In genomic region chr14:23153891-23154796, GRCh38 we compare ENCODE assay signal across 8 cellular contexts. TPM values are rescaled to one million over a fixed set of nuclear protein-coding genes. Genes with fewer than 3 reads are reported as not detected.
DNase-seq lines count a peak whose midpoint lies in the region; ATAC-seq and TF ChIP-seq lines count a peak whose summit lies in the region.

No MANE protein-coding gene starts in this region.

- H3K4me3 ChIP-seq in Caco-2 (ENCODE audit: low read depth, low read length): no peak overlapping the region
- H3K4me3 ChIP-seq in mucosa of rectum (ENCODE audit: low read length in 2 of 2): peak overlapping the region; percentile 51 to 53

- TF ChIP-seq CTCF in Caco-2 (IDR thresholded peaks at IDR 0.05; ENCODE audit: insufficient read depth in 1 of 2, low read depth in 1 of 2, low read length in 1 of 2, severe bottlenecking in 1 of 2, unreplicated experiment in 1 of 2): no peak
- no peak for TF ChIP-seq CTCF in endothelial cell (IDR thresholded peaks at IDR 0.05; ENCODE audit: unreplicated experiment)

- no peaks in the 10 kb centered on the region for H3K9me3 ChIP-seq in Caco-2
- no peaks in the 10 kb centered on the region for H3K9me3 ChIP-seq in mucosa of rectum (ENCODE audit: control insufficient read depth in 2 of 2, low read length in 2 of 2)

- no peak for ATAC-seq in stimulated activated memory B cell treated with anti-CD40 and anti-IgM and Interleukin-4, amounts not matched to agents 10 μg/mL and 1 μg/mL and 100 μg/mL, for 72 hours

- H3K4me1 Mint-ChIP-seq in Caco-2 (ENCODE audit: low read depth, unreplicated experiment) (peaks cover 18% of the 10 kb centered on the region), endothelial cell (ENCODE audit: unreplicated experiment) (peaks cover 29% of the 10 kb centered on the region)
- peaks cover 4% of the 10 kb centered on the region for H3K4me1 Mint-ChIP-seq in stimulated activated memory B cell treated with anti-CD40 and anti-IgM and Interleukin-4, amounts not matched to agents 10 μg/mL and 1 μg/mL and 100 μg/mL, for 72 hours

- H3K4me1 ChIP-seq in Caco-2 (peaks cover 19% of the 10 kb centered on the region), mucosa of rectum (ENCODE audit: control insufficient read depth in 2 of 2, insufficient read depth in 2 of 2, low read length in 2 of 2) (peaks cover 20 to 23% of the 10 kb centered on the region in 2 donors)

- H3K27ac Mint-ChIP-seq in Caco-2 (ENCODE audit: unreplicated experiment): peak overlapping the region; percentile 33
- peak overlapping the region; percentile 63 for H3K27ac Mint-ChIP-seq in endothelial cell (ENCODE audit: unreplicated experiment)
- no peak overlapping the region for H3K27ac Mint-ChIP-seq in stimulated activated memory B cell treated with anti-CD40 and anti-IgM and Interleukin-4, amounts not matched to agents 10 μg/mL and 1 μg/mL and 100 μg/mL, for 72 hours

- no peaks in the 10 kb centered on the region for H3K27me3 Mint-ChIP-seq in Caco-2 (ENCODE audit: insufficient read depth, unreplicated experiment)
- H3K27me3 Mint-ChIP-seq in endothelial cell (ENCODE audit: unreplicated experiment): peaks cover 7% of the 10 kb centered on the region
- no peaks in the 10 kb centered on the region for H3K27me3 Mint-ChIP-seq in stimulated activated memory B cell treated with anti-CD40 and anti-IgM and Interleukin-4, amounts not matched to agents 10 μg/mL and 1 μg/mL and 100 μg/mL, for 72 hours

- no peaks in the 10 kb centered on the region for H3K9me3 Mint-ChIP-seq in Caco-2 (ENCODE audit: unreplicated experiment)
- H3K9me3 Mint-ChIP-seq in endothelial cell (ENCODE audit: unreplicated experiment): no peaks in the 10 kb centered on the region
- no peaks in the 10 kb centered on the region for H3K9me3 Mint-ChIP-seq in stimulated activated memory B cell treated with anti-CD40 and anti-IgM and Interleukin-4, amounts not matched to agents 10 μg/mL and 1 μg/mL and 100 μg/mL, for 72 hours

- H3K36me3 Mint-ChIP-seq in Caco-2 (ENCODE audit: insufficient read depth, unreplicated experiment) (no peaks in the 10 kb centered on the region), endothelial cell (ENCODE audit: low read depth, unreplicated experiment) (peaks cover 2% of the 10 kb centered on the region)
- no peaks in the 10 kb centered on the region for H3K36me3 Mint-ChIP-seq in stimulated activated memory B cell treated with anti-CD40 and anti-IgM and Interleukin-4, amounts not matched to agents 10 μg/mL and 1 μg/mL and 100 μg/mL, for 72 hours

- H3K36me3 ChIP-seq in Caco-2 (ENCODE audit: control insufficient read depth, insufficient read depth, low read length): no peaks in the 10 kb centered on the region
- H3K36me3 ChIP-seq in mucosa of rectum (ENCODE audit: control insufficient read depth in 2 of 2, insufficient read depth in 2 of 2, low read length in 2 of 2): no peaks in the 10 kb centered on the region

- H3K9ac ChIP-seq in mucosa of rectum (ENCODE audit: low read depth in 1 of 2, low read length in 2 of 2): peak overlapping the region; percentile 28 to 47

- no TSS peak for BruUV-seq in Caco-2 (replicated peaks; lab: Mats Ljungman, UMichigan)

- intact Hi-C loops in Caco-2 (cut with micrococcal nuclease; ENCODE audit: unreplicated experiment): no loop called here

- CTCF ChIA-PET in Caco-2 (lab: Charles Lee): interaction anchor here (1.9 kb wide), 1 partner anchor 34 kb away, joined by 8 read pairs; no protein-coding TSS in a partner anchor

- H3K27me3 ChIP-seq in Caco-2 (replicated peaks; ENCODE audit: control insufficient read depth, insufficient read depth, low read length) (no peaks in the 10 kb centered on the region), mucosa of rectum (ENCODE audit: control insufficient read depth in 2 of 2, insufficient read depth in 2 of 2, low read length in 2 of 2) (no peaks in the 10 kb centered on the region)

- POLR2A ChIA-PET in Caco-2 (lab: Charles Lee): no interaction called here

- DNase-seq in Caco-2: no peak
- DNase-seq in NCI-H82 treated with DMSO at 0.1 percent for 48 hours (lab: John Stamatoyannopoulos, UW; ENCODE audit: unreplicated experiment): peak; percentile 77
- no peak for DNase-seq in endothelial cell (ENCODE audit: low spot score)
- DNase-seq in stimulated activated CD8-positive, alpha-beta memory T cell treated with anti-CD3 and anti-CD28 coated beads, Interleukin-4, amount 100 ng/mL, for 48 hours: no peak
- DNase-seq in NCI-H2196 (lab: John Stamatoyannopoulos, UW; ENCODE audit: unreplicated experiment): no peak
- DNase-seq in NCI-H1436 (lab: John Stamatoyannopoulos, UW): no peak

- H3K4me3 Mint-ChIP-seq in Caco-2 (ENCODE audit: unreplicated experiment): no peak overlapping the region
- H3K4me3 Mint-ChIP-seq in endothelial cell (ENCODE audit: unreplicated experiment): no peak overlapping the region
- H3K4me3 Mint-ChIP-seq in stimulated activated memory B cell treated with anti-CD40 and anti-IgM and Interleukin-4, amounts not matched to agents 10 μg/mL and 1 μg/mL and 100 μg/mL, for 72 hours: no peak overlapping the region

- H3K27ac ChIP-seq in mucosa of rectum (ENCODE audit: low read depth in 2 of 2, low read length in 2 of 2): peak overlapping the region; percentile 79

RNA-seq across cellular contexts. Expression of gene SLC7A8, which starts 29.3 kb away (rescaled TPM):
- total RNA-seq in Caco-2 (2022) (26.9 and 28.9 TPM in 2 replicates), endothelial cell (ENCODE audit: unreplicated experiment) (24.3 TPM)

RNA-seq across cellular contexts. Expression of gene CEBPE, which starts 35.1 kb away (rescaled TPM):
- not detected in 2 replicates for total RNA-seq in Caco-2 (2022)
- not detected for total RNA-seq in endothelial cell (ENCODE audit: unreplicated experiment)

RNA-seq across cellular contexts. Expression of gene CIROP, which starts 49.4 kb away (rescaled TPM):
- total RNA-seq in Caco-2 (2022): not detected in 2 replicates
- total RNA-seq in endothelial cell (ENCODE audit: unreplicated experiment): not detected

RNA-seq across cellular contexts. Expression of gene C14orf119, which starts 58.8 kb away (rescaled TPM):
- total RNA-seq in Caco-2 (2022): 46.3 and 52.0 TPM in 2 replicates
- total RNA-seq in endothelial cell (ENCODE audit: unreplicated experiment): 55.2 TPM

RNA-seq across cellular contexts. Expression of gene ACIN1, which starts 59.2 kb away (rescaled TPM):
- total RNA-seq in Caco-2 (2022) (193 and 201 TPM in 2 replicates), endothelial cell (ENCODE audit: unreplicated experiment) (226 TPM)
